In the genomic region with DNA sequence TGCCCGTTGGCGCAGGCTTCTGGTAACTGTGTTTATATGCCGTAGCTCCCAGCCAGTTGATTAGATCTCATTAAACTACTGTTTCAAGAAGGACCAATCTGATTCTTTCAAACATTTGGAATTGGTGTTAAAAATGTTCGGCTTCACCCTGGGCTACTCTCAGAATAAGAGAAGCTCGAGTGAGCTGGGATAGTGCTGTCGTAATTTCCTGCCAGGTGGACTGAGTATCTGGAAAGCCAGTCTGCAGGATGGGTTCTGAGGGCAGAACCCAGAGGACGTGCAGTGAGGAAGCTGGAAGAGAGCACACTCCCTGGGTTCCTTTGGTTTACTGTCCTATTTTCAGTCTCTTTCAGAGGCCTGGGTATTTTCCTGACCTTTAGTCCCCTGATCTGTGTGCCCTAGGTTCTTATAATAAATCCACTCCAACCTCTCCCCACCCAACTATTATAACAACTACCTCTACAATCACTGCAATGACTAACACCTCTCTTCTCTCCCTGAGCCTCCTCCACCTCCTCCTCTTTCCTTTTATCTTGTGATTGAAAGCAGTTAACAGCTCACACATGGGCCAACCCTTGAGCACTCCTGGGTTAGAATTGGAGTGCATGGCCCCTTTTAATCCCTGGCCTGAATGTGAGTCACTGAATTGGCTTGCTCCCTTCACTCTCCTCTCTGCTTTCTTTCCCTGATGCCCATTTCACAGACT, we compare ENCODE assay signal across 9 cellular contexts.
DNase-seq lines count a peak whose midpoint lies in the region; ATAC-seq and TF ChIP-seq lines count a peak whose summit lies in the region.
"Had no signal": no experiment of that assay in that cellular context is flagged by ENCODE, and none has a peak within 500 bp of the region (broad histone marks: within the 10 kb centered on the region; RNA-seq: fewer than 3 reads in every experiment).

No MANE protein-coding gene starts in this region.

- H3K9me3 ChIP-seq in CD4-positive, alpha-beta T cell (ENCODE audit: control insufficient read depth, low read length), result no peaks in the 10 kb centered on the region

- no peak for DNase-seq in activated CD8-positive, alpha-beta memory T cell treated with anti-CD3 and anti-CD28 coated beads, Interleukin-2, amount 10 ng/mL, durations not matched to agents 7 days and 5 days
- no peak for DNase-seq in activated CD8-positive, alpha-beta memory T cell treated with anti-CD3 and anti-CD28 coated beads, Interleukin-2, amount 50 U/mL, for 4 hours
- peak; percentile 64 for DNase-seq in RPMI7951 (ENCODE audit: low read depth)
- DNase-seq in glomerular visceral epithelial cell (ENCODE audit: extremely low spot score), result peak; percentile 70
- DNase-seq in stimulated activated effector memory CD8-positive, alpha-beta T cell treated with anti-CD3 and anti-CD28 coated beads, Interleukin-12 subunit alpha, Interleukin-12 subunit beta, amount 100 ng/mL, for 72 hours (ENCODE audit: low spot score in 2 of 2), result no peak
- no peak for DNase-seq in CD4-positive, alpha-beta T cell
- DNase-seq in GM10248 (ENCODE audit: extremely low spot score), result no peak
- DNase-seq: hippocampal formation had no signal

- no peak overlapping the region for H3K27ac Mint-ChIP-seq in activated CD8-positive, alpha-beta memory T cell treated with anti-CD3 and anti-CD28 coated beads, Interleukin-2, amount 10 ng/mL, durations not matched to agents 7 days and 5 days
- peak overlapping the region; percentile 41 for H3K27ac Mint-ChIP-seq in stimulated activated effector memory CD8-positive, alpha-beta T cell treated with anti-CD3 and anti-CD28 coated beads, Interleukin-12 subunit alpha, Interleukin-12 subunit beta, amount 100 ng/mL, for 72 hours
- no peak overlapping the region for H3K27ac Mint-ChIP-seq in CD4-positive, alpha-beta T cell

- no peak overlapping the region for H3K27ac ChIP-seq in CD4-positive, alpha-beta T cell (ENCODE audit: low read depth, low read length)

- no peaks in the 10 kb centered on the region for H3K27me3 Mint-ChIP-seq in activated CD8-positive, alpha-beta memory T cell treated with anti-CD3 and anti-CD28 coated beads, Interleukin-2, amount 10 ng/mL, durations not matched to agents 7 days and 5 days
- no peaks in the 10 kb centered on the region for H3K27me3 Mint-ChIP-seq in CD4-positive, alpha-beta T cell

- ATAC-seq in activated CD8-positive, alpha-beta memory T cell treated with anti-CD3 and anti-CD28 coated beads, Interleukin-2, amount 10 ng/mL, durations not matched to agents 7 days and 5 days, result peak; percentile 12
- peak; percentile 43 for ATAC-seq in stimulated activated effector memory CD8-positive, alpha-beta T cell treated with anti-CD3 and anti-CD28 coated beads, Interleukin-12 subunit alpha, Interleukin-12 subunit beta, amount 100 ng/mL, for 72 hours
- ATAC-seq in GM18909 (IDR thresholded peaks at IDR 0.05; ENCODE audit: poor library complexity, unreplicated experiment), result no peak
- no peak for ATAC-seq in CD4-positive, alpha-beta T cell (ENCODE audit: poor library complexity)

- no peak for TF ChIP-seq CTCF in CD4-positive, alpha-beta T cell (IDR thresholded peaks at IDR 0.05)
- TF ChIP-seq CTCF in GM10248 (IDR thresholded peaks at IDR 0.05; ENCODE audit: control extremely low read depth, extremely low read depth, low read depth, missing control alignments), result no peak

- peaks cover 17% of the 10 kb centered on the region for H3K4me1 Mint-ChIP-seq in activated CD8-positive, alpha-beta memory T cell treated with anti-CD3 and anti-CD28 coated beads, Interleukin-2, amount 10 ng/mL, durations not matched to agents 7 days and 5 days
- H3K4me1 Mint-ChIP-seq in stimulated activated effector memory CD8-positive, alpha-beta T cell treated with anti-CD3 and anti-CD28 coated beads, Interleukin-12 subunit alpha, Interleukin-12 subunit beta, amount 100 ng/mL, for 72 hours, result peaks cover 46% of the 10 kb centered on the region
- peaks cover 13% of the 10 kb centered on the region for H3K4me1 Mint-ChIP-seq in CD4-positive, alpha-beta T cell (ENCODE audit: low read depth)

- no peak overlapping the region for H3K4me3 Mint-ChIP-seq in activated CD8-positive, alpha-beta memory T cell treated with anti-CD3 and anti-CD28 coated beads, Interleukin-2, amount 10 ng/mL, durations not matched to agents 7 days and 5 days
- no peak overlapping the region for H3K4me3 Mint-ChIP-seq in stimulated activated effector memory CD8-positive, alpha-beta T cell treated with anti-CD3 and anti-CD28 coated beads, Interleukin-12 subunit alpha, Interleukin-12 subunit beta, amount 100 ng/mL, for 72 hours
- H3K4me3 Mint-ChIP-seq in CD4-positive, alpha-beta T cell, result no peak overlapping the region

- no peaks in the 10 kb centered on the region for H3K27me3 ChIP-seq in CD4-positive, alpha-beta T cell (ENCODE audit: control insufficient read depth, insufficient read depth, low read length)

- intact Hi-C loops in CD4-positive, alpha-beta T cell (cut with DNase I, micrococcal nuclease), result no loop called here

- CTCF ChIA-PET in activated CD8-positive, alpha-beta memory T cell treated with anti-CD3 and anti-CD28 coated beads, Interleukin-2, amount 10 ng/mL, durations not matched to agents 7 days and 5 days (lab: Charles Lee), result interaction anchor here (1.9 kb wide), 1 partner anchor 9 kb away, joined by 5 read pairs; no protein-coding TSS in a partner anchor
- CTCF ChIA-PET in CD4-positive, alpha-beta T cell (lab: Charles Lee), result no interaction called here
- CTCF ChIA-PET in GM10248 (lab: Yijun Ruan, JAX), result interaction anchor here (1.2 to 1.4 kb wide), 2 partner anchors 10 to 30 kb away, joined by 3 to 6 read pairs; no protein-coding TSS in a partner anchor

- POLR2A ChIA-PET in CD4-positive, alpha-beta T cell (lab: Charles Lee), result no interaction called here
- POLR2A ChIA-PET in GM10248 (lab: Yijun Ruan, JAX), result no interaction called here

- no peaks in the 10 kb centered on the region for H3K9me3 Mint-ChIP-seq in activated CD8-positive, alpha-beta memory T cell treated with anti-CD3 and anti-CD28 coated beads, Interleukin-2, amount 10 ng/mL, durations not matched to agents 7 days and 5 days (ENCODE audit: low read depth)
- no peaks in the 10 kb centered on the region for H3K9me3 Mint-ChIP-seq in stimulated activated effector memory CD8-positive, alpha-beta T cell treated with anti-CD3 and anti-CD28 coated beads, Interleukin-12 subunit alpha, Interleukin-12 subunit beta, amount 100 ng/mL, for 72 hours
- H3K9me3 Mint-ChIP-seq in CD4-positive, alpha-beta T cell, result no peaks in the 10 kb centered on the region

- peaks cover 24% of the 10 kb centered on the region for H3K36me3 Mint-ChIP-seq in activated CD8-positive, alpha-beta memory T cell treated with anti-CD3 and anti-CD28 coated beads, Interleukin-2, amount 10 ng/mL, durations not matched to agents 7 days and 5 days
- H3K36me3 Mint-ChIP-seq in stimulated activated effector memory CD8-positive, alpha-beta T cell treated with anti-CD3 and anti-CD28 coated beads, Interleukin-12 subunit alpha, Interleukin-12 subunit beta, amount 100 ng/mL, for 72 hours, result peaks cover 51% of the 10 kb centered on the region
- H3K36me3 Mint-ChIP-seq in CD4-positive, alpha-beta T cell (ENCODE audit: low read depth), result peaks cover 50% of the 10 kb centered on the region

Comparison
In these comparisons a context has a peak if more than half of its experiments do, and no peak if none do; other contexts are left out.
1. ATAC-seq: peak in activated CD8-positive, alpha-beta memory T cell treated with anti-CD3 and anti-CD28 coated beads, Interleukin-2, amount 10 ng/mL, durations not matched to agents 7 days and 5 days (single experiment) and stimulated activated effector memory CD8-positive, alpha-beta T cell treated with anti-CD3 and anti-CD28 coated beads, Interleukin-12 subunit alpha, Interleukin-12 subunit beta, amount 100 ng/mL, for 72 hours (single experiment); none in GM18909 (single experiment) and CD4-positive, alpha-beta T cell (single experiment).
2. DNase-seq: peak in RPMI7951 (single experiment) and glomerular visceral epithelial cell (single experiment); none in activated CD8-positive, alpha-beta memory T cell treated with anti-CD3 and anti-CD28 coated beads, Interleukin-2, amount 10 ng/mL, durations not matched to agents 7 days and 5 days (single experiment), activated CD8-positive, alpha-beta memory T cell treated with anti-CD3 and anti-CD28 coated beads, Interleukin-2, amount 50 U/mL, for 4 hours (single experiment), stimulated activated effector memory CD8-positive, alpha-beta T cell treated with anti-CD3 and anti-CD28 coated beads, Interleukin-12 subunit alpha, Interleukin-12 subunit beta, amount 100 ng/mL, for 72 hours (0 of 2), CD4-positive, alpha-beta T cell (0 of 10) and GM10248 (single experiment).